In genomic region chr5:36241636-36242533, GRCh38 we compare ENCODE assay signal across 8 cellular contexts. TPM values are rescaled to one million over a fixed set of nuclear protein-coding genes. Genes with fewer than 3 reads are reported as not detected.
DNase-seq lines count a peak whose midpoint lies in the region; ATAC-seq, FAIRE-seq and TF ChIP-seq lines count a peak whose summit lies in the region.

TSS of gene NADK2 (minus strand) at chr5:36241925. CDS start at chr5:36241798, 127 bp downstream.

- peak within 1 kb of the TSS; percentile 93 for H4K5ac ChIP-seq in IMR-90 (ENCODE audit: low read depth, low read length)

- H3K9me3 ChIP-seq in IMR-90 (ENCODE audit: control insufficient read depth, insufficient read depth, low read length) = no peaks in the 10 kb centered on the region
- no peaks in the 10 kb centered on the region for H3K9me3 ChIP-seq in OCI-LY7 (ENCODE audit: low read length)
- no peaks in the 10 kb centered on the region for H3K9me3 ChIP-seq in endothelial cell of umbilical vein (replicated peaks; ENCODE audit: control insufficient read depth, insufficient read depth, low read length)

- H3K4me1 ChIP-seq in IMR-90 (ENCODE audit: control insufficient read depth, insufficient read depth, low read length) = peaks cover 4% of the 10 kb centered on the region
- peaks cover 47% of the 10 kb centered on the region for H3K4me1 ChIP-seq in OCI-LY7 (ENCODE audit: insufficient read depth, low read length, poor library complexity, severe bottlenecking)
- peaks cover 16% of the 10 kb centered on the region for H3K4me1 ChIP-seq in endothelial cell of umbilical vein (ENCODE audit: control insufficient read depth, extremely low read depth, insufficient read depth, low read length)

- H3K9me2 ChIP-seq in OCI-LY7 (ENCODE audit: insufficient read depth, low read length) = no peaks in the 10 kb centered on the region

- H2BK120ac ChIP-seq in IMR-90 (ENCODE audit: low read depth, low read length) = peak within 1 kb of the TSS; percentile 79

- TF ChIP-seq CTCF in IMR-90 (conservative IDR thresholded peaks at IDR 0.05; ENCODE audit: low read depth, low read length) (peak; percentile 65), OCI-LY7 (conservative IDR thresholded peaks at IDR 0.05; ENCODE audit: low read length) (peak; percentile 72), endothelial cell of umbilical vein (IDR thresholded peaks at IDR 0.05; ENCODE audit: extremely low read depth in 1 of 2, insufficient read depth in 1 of 2, low read depth in 1 of 2, low read length in 2 of 2) (peak; percentile 58 to 79)

- peak within 1 kb of the TSS; percentile 78 for H3K14ac ChIP-seq in IMR-90 (replicated peaks; ENCODE audit: low read depth, low read length)

- in situ Hi-C loops in IMR-90 (cut with MboI; ENCODE audit: low sequenced_read_pairs) = no loop called here

- ATAC-seq in GM21528 (IDR thresholded peaks at IDR 0.05; ENCODE audit: low FRiP score, unreplicated experiment) = peak; percentile 91
- ATAC-seq in IMR-90 (ENCODE audit: low read depth) = peak; percentile 86

- peak within 1 kb of the TSS; percentile 56; the same call in 1 of the 2 replicates for H3K23ac ChIP-seq in IMR-90 (ENCODE audit: low read depth, low read length)

- peak; percentile 31; the same call in 1 of the 2 replicates for TF ChIP-seq RAD21 in IMR-90 (IDR thresholded peaks at IDR 0.05; ENCODE audit: low read length)

- H2AK9ac ChIP-seq in IMR-90 (replicated peaks; ENCODE audit: low read depth, low read length, poor library complexity) = peak within 1 kb of the TSS; percentile 85

- peak within 1 kb of the TSS; percentile 69; a peak in 3 of 4 replicates for H4K8ac ChIP-seq in IMR-90 (ENCODE audit: low read depth in 2 of 2, low read length in 2 of 2)

- DNase-seq in DMS153 (lab: John Stamatoyannopoulos, UW) (peak; percentile 98), IMR-90 (peak; percentile 92), OCI-LY7 (ENCODE audit: low spot score) (peak; percentile 97), activated T-cell treated with anti-CD3 and anti-CD28 coated beads for 1 hour (ENCODE audit: low read depth) (peak; percentile 85), endothelial cell of umbilical vein (ENCODE audit: low read depth, low spot score) (peak; percentile 98), midbrain (lab: John Stamatoyannopoulos, UW) (peak; percentile 97)
- peak; percentile 78 to 82 for DNase-seq in stimulated activated CD8-positive, alpha-beta memory T cell treated with anti-CD3 and anti-CD28 coated beads, Interleukin-2, amount 100 ng/mL, for 1 hour (ENCODE audit: low read depth in 2 of 2)

- H4K20me1 ChIP-seq in IMR-90 (ENCODE audit: insufficient read depth, low read length) = no peaks in the 10 kb centered on the region
- no peaks in the 10 kb centered on the region; the same call in 1 of the 2 replicates for H4K20me1 ChIP-seq in OCI-LY7 (ENCODE audit: insufficient read depth, low read length)
- H4K20me1 ChIP-seq in endothelial cell of umbilical vein (replicated peaks; ENCODE audit: control insufficient read depth, extremely low read depth, insufficient read depth, low read length) = no peaks in the 10 kb centered on the region

- POLR2A ChIA-PET in IMR-90 (lab: Charles Lee; ENCODE audit: unreplicated experiment) (no interaction called here), OCI-LY7 (lab: Charles Lee) (interaction anchor here (0.6 to 3.2 kb wide), 10 partner anchors 10 to 152 kb away, joined by 3 to 21 read pairs (median 4); partner anchors contain the start of gene RANBP3L), endothelial cell of umbilical vein (lab: Charles Lee) (interaction anchor here (0.6 to 1.2 kb wide), 2 partner anchors 91 to 336 kb away, joined by 4 to 6 read pairs; no protein-coding TSS in a partner anchor)

- 0% methylated on average over 16 of the region's 99 CpGs; no CpG with 5 or more reads in 1 of the 2 experiments for WGBS in IMR-90 (ENCODE audit: extremely low coverage in 2 of 2, insufficient read length in 1 of 2), 2 experiments

- peak within 1 kb of the TSS; percentile 98 for H2AFZ ChIP-seq in IMR-90 (replicated peaks; ENCODE audit: low read length, poor library complexity)
- H2AFZ ChIP-seq in OCI-LY7 (ENCODE audit: low read length) = peak within 1 kb of the TSS; percentile 89
- peak within 1 kb of the TSS; percentile 85 for H2AFZ ChIP-seq in endothelial cell of umbilical vein (ENCODE audit: low read depth, low read length)

- H3K56ac ChIP-seq in IMR-90 (ENCODE audit: extremely low read depth, insufficient read depth, low read length) = peak within 1 kb of the TSS; percentile 58; the same call in 1 of the 2 replicates

- H2BK5ac ChIP-seq in IMR-90 (ENCODE audit: low read depth, low read length, poor library complexity, severe bottlenecking) = peak within 1 kb of the TSS; percentile 89

- H2BK15ac ChIP-seq in IMR-90 (ENCODE audit: low read depth, low read length) = peak within 1 kb of the TSS; percentile 49; the same call in 1 of the 3 replicates

- TF ChIP-seq POLR2A in IMR-90 (IDR thresholded peaks at IDR 0.05; ENCODE audit: low read depth, low read length) (peak; percentile 81), endothelial cell of umbilical vein (IDR thresholded peaks at IDR 0.05; ENCODE audit: low read depth, low read length) (peak; percentile 83)

- no peaks in the 10 kb centered on the region for H3K36me3 ChIP-seq in IMR-90 (ENCODE audit: control insufficient read depth, insufficient read depth, low read length)
- no peaks in the 10 kb centered on the region for H3K36me3 ChIP-seq in OCI-LY7 (ENCODE audit: insufficient read depth, low read length)
- H3K36me3 ChIP-seq in endothelial cell of umbilical vein (ENCODE audit: control insufficient read depth in 2 of 2, extremely low read depth in 1 of 2, insufficient read depth in 2 of 2, low read length in 2 of 2) = no peaks in the 10 kb centered on the region

- CTCF ChIA-PET in IMR-90 (lab: Yijun Ruan, JAX) = interaction anchor here (0.9 to 1.8 kb wide), 7 partner anchors 10 to 163 kb away, joined by 3 to 13 read pairs (median 3); no protein-coding TSS in a partner anchor
- CTCF ChIA-PET in OCI-LY7 (lab: Charles Lee; ENCODE audit: unreplicated experiment) = interaction anchor here (0.6 to 2.6 kb wide), 5 partner anchors 10 to 163 kb away, joined by 3 to 7 read pairs (median 3); no protein-coding TSS in a partner anchor
- CTCF ChIA-PET in endothelial cell of umbilical vein (lab: Charles Lee) = interaction anchor here (0.8 to 3.5 kb wide), 27 partner anchors 8 to 635 kb away, joined by 3 to 44 read pairs (median 5); partner anchors contain the start of genes LMBRD2, NIPBL, RANBP3L and SKP2

- H3K18ac ChIP-seq in IMR-90 (ENCODE audit: low read depth, low read length) = peak within 1 kb of the TSS; percentile 54; the same call in 1 of the 2 replicates

- H3K9ac ChIP-seq in IMR-90 (ENCODE audit: low read depth, low read length) (peak within 1 kb of the TSS; percentile 91), endothelial cell of umbilical vein (replicated peaks; ENCODE audit: extremely low read depth, insufficient read depth, low read length) (peak within 1 kb of the TSS; percentile 74)

- intact Hi-C loops in IMR-90 (cut with micrococcal nuclease) = loop anchor here (1.0 to 10.0 kb wide), 3 partner anchors 63 to 633 kb away; partner anchors contain the start of genes NIPBL and SKP2
- intact Hi-C loops in OCI-LY7 (cut with micrococcal nuclease; ENCODE audit: unreplicated experiment) = loop anchor here (1.0 to 5.0 kb wide), 5 partner anchors 63 to 1315 kb away; partner anchors contain the start of gene DNAJC21
- intact Hi-C loops in endothelial cell of umbilical vein (cut with micrococcal nuclease) = loop anchor here (1.0 to 10.0 kb wide), 6 partner anchors 33 to 635 kb away; partner anchors contain the start of genes NIPBL and SKP2

- 0 out of 2 replicates have a peak, but pooled peaks cover 3% of the 10 kb centered on the region for H3K9me1 ChIP-seq in IMR-90 (ENCODE audit: insufficient read depth, low read length)
- no peaks in the 10 kb centered on the region for H3K9me1 ChIP-seq in endothelial cell of umbilical vein (replicated peaks; ENCODE audit: control insufficient read depth, extremely low read depth, insufficient read depth, low read length)

- H3K79me2 ChIP-seq in OCI-LY7 (ENCODE audit: insufficient read depth, low read depth, low read length) (peaks cover 43% of the 10 kb centered on the region), endothelial cell of umbilical vein (ENCODE audit: control insufficient read depth, insufficient read depth, low read length) (peaks cover 10% of the 10 kb centered on the region)

- FAIRE-seq in endothelial cell of umbilical vein (lab: Jason Lieb, UNC) = peak; percentile 87

- H3K79me1 ChIP-seq in IMR-90 (ENCODE audit: low read depth in 1 of 2, low read length in 2 of 2) = peaks cover 3 to 28% of the 10 kb centered on the region in 2 experiments; a peak in 3 of 4 replicates

- H2AK5ac ChIP-seq in IMR-90 (ENCODE audit: low read depth, low read length) = peak within 1 kb of the TSS; percentile 95

- no TSS peak for BruUV-seq in IMR-90 (replicated peaks; lab: Mats Ljungman, UMichigan)
- no TSS peak for BruUV-seq in OCI-LY7 (replicated peaks; lab: Mats Ljungman, UMichigan)
- BruUV-seq in endothelial cell of umbilical vein (replicated peaks; lab: Mats Ljungman, UMichigan) = no TSS peak

- dilution Hi-C loops in IMR-90 (cut with HindIII; ENCODE audit: low sequenced_read_pairs, unreplicated experiment) = no loop called here
- dilution Hi-C loops in endothelial cell of umbilical vein (cut with MboI; ENCODE audit: extremely low pct_ligation_motif_present, low sequenced_read_pairs) = no loop called here

- H3K4me2 ChIP-seq in IMR-90 (ENCODE audit: low read depth, low read length) (peak within 1 kb of the TSS; percentile 87), OCI-LY7 (ENCODE audit: low read length) (peak within 1 kb of the TSS; percentile 83), endothelial cell of umbilical vein (ENCODE audit: insufficient read depth, low read length) (peak within 1 kb of the TSS; percentile 56)

- peak within 1 kb of the TSS; percentile 87 for H4K91ac ChIP-seq in IMR-90 (ENCODE audit: insufficient read depth, low read depth, low read length)

- H3K27ac ChIP-seq in IMR-90 (ENCODE audit: insufficient read depth, low read length) = peak within 1 kb of the TSS; percentile 91
- peak within 1 kb of the TSS; percentile 85 for H3K27ac ChIP-seq in OCI-LY7 (ENCODE audit: low read depth, low read length, poor library complexity, severe bottlenecking)
- H3K27ac ChIP-seq in endothelial cell of umbilical vein (ENCODE audit: insufficient read depth, low read depth, low read length) = peak within 1 kb of the TSS; percentile 71

- peak within 1 kb of the TSS; percentile 66 for H3K4ac ChIP-seq in IMR-90 (ENCODE audit: low read depth, low read length)

- H2BK20ac ChIP-seq in IMR-90 (ENCODE audit: low read depth, low read length) = no peak within 1 kb of the TSS

- H3K27me3 ChIP-seq in IMR-90 (ENCODE audit: control insufficient read depth, insufficient read depth, low read length) = no peaks in the 10 kb centered on the region
- H3K27me3 ChIP-seq in endothelial cell of umbilical vein (ENCODE audit: control insufficient read depth in 2 of 2, insufficient read depth in 2 of 2, low read length in 2 of 2) = no peaks in the 10 kb centered on the region

- peak within 1 kb of the TSS; percentile 85 for H3K4me3 ChIP-seq in IMR-90 (ENCODE audit: insufficient read depth, low read depth, low read length)
- peak within 1 kb of the TSS; percentile 84 for H3K4me3 ChIP-seq in OCI-LY7 (ENCODE audit: low read depth, low read length, poor library complexity, severe bottlenecking)
- H3K4me3 ChIP-seq in endothelial cell of umbilical vein (replicated peaks in 1 of 3; ENCODE audit: insufficient read depth in 1 of 3, low read depth in 1 of 3, low read length in 3 of 3) = peak within 1 kb of the TSS; percentile 46 to 59 (median 49)

RNA-seq across cellular contexts. Expression of gene NADK2, which starts in this region (rescaled TPM):
- 17.4 and 21.1 TPM in 2 replicates for total RNA-seq in IMR-90 (2012; rRNA removed)
- 6.0 and 7.4 TPM in 2 replicates for polyA plus RNA-seq in IMR-90 (2012; rRNA removed)
- 1.9 and 3.1 TPM in 2 replicates for polyA plus RNA-seq in IMR-90 (2012; cell fraction: cytosol; rRNA removed)
- polyA plus RNA-seq in IMR-90 (2012; cell fraction: nucleus; rRNA removed; ENCODE audit: low replicate concordance) = 2.3 and 6.4 TPM in 2 replicates
- total RNA-seq in OCI-LY7 (2014; rRNA removed; shearing (Covaris generic)) = 21.2 and 23.8 TPM in 2 replicates
- 37.5 and 38.6 TPM in 2 replicates for total RNA-seq in OCI-LY7 (2022)
- total RNA-seq in endothelial cell of umbilical vein = 18.2 and 20.3 TPM in 2 replicates
- 3.6 and 4.0 TPM in 2 replicates for polyA plus RNA-seq in endothelial cell of umbilical vein
- 5.9 and 6.4 TPM in 2 replicates for polyA plus RNA-seq in endothelial cell of umbilical vein (2011; cell fraction: cytosol; rRNA removed)
- polyA plus RNA-seq in endothelial cell of umbilical vein (2011; cell fraction: nucleus; rRNA removed) = 6.7 and 12.9 TPM in 2 replicates
- polyA plus RNA-seq in endothelial cell of umbilical vein (2012) = 13.9 and 15.1 TPM in 2 replicates
- polyA minus RNA-seq in endothelial cell of umbilical vein = 11.1 and 16.8 TPM in 2 replicates
- polyA minus RNA-seq in endothelial cell of umbilical vein (2011; cell fraction: cytosol; rRNA and poly(A)+ RNA removed) = 29.8 TPM
- polyA minus RNA-seq in endothelial cell of umbilical vein (2011; cell fraction: nucleus; rRNA and poly(A)+ RNA removed) = 4.8 and 6.7 TPM in 2 replicates

Comparison
In these comparisons a context has a peak if more than half of its experiments do, and no peak if none do; other contexts are left out.
1. Peak in every context shown above with its lines: DNase-seq, ATAC-seq, H3K4me3 ChIP-seq and H3K27ac ChIP-seq.